ENCODE assay signal across 12 cellular contexts in the genomic region with DNA sequence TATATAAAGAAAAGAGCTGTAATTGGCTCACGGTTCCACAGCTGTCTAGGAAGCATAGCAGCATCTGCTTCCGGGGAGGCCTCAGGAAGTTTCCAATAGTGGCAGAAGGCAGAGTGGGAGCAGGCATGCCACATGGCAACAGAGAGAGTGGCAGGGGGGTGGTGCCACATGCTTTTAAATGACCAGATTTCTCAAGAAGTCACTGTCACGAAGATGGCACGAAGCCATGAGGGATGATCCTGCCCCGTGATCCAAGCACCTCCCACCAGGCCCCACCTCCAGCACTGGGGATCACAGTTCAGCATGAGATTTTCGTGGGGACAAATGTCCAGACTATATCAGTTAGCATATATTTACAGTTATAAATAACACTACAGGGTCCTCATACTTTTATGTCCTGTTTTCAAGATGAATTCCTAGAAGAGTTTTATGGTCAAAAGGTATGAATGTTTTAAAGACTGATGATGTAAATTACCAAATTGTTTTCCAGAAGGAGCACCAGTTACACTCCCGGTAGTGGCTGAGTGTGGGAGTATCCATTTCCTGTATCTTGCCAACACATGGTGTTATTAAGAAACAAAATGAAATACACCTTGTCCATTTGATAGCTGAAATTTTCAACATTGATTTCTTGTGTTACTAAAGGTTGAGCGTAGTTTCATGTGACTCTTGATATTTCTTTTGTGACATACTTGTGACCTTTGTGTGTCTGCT. TPM values are rescaled to one million over a fixed set of nuclear protein-coding genes. Genes with fewer than 3 reads are reported as not detected.
DNase-seq lines count a peak whose midpoint lies in the region; ATAC-seq, FAIRE-seq and TF ChIP-seq lines count a peak whose summit lies in the region.
"Had no signal": no experiment of that assay in that cellular context is flagged by ENCODE, and none has a peak within 500 bp of the region (broad histone marks: within the 10 kb centered on the region; RNA-seq: fewer than 3 reads in every experiment).

No MANE protein-coding gene starts in this region.

- DNase-seq in Right ventricle myocardium superior (peak; percentile 48), Right ventricle myocardium inferior (ENCODE audit: missing footprints) (no peak), upper lobe of right lung (no peak), NCI-H526 treated with DMSO at 0.1 percent for 48 hours (lab: John Stamatoyannopoulos, UW) (no peak), cerebellar cortex (ENCODE audit: low spot score) (no peak)
- no peak for DNase-seq in activated CD4-positive, alpha-beta memory T cell treated with anti-CD3 and anti-CD28 coated beads for 36 hours
- DNase-seq: activated CD4-positive, alpha-beta T cell treated with anti-CD3 and anti-CD28 coated beads for 4 hours; activated naive CD8-positive, alpha-beta T cell treated with anti-CD3 and anti-CD28 coated beads, Interleukin-2, amount 10 ng/mL, durations not matched to agents 7 days and 5 days; naive B cell had no signal

- CTCF ChIA-PET in activated CD4-positive, alpha-beta memory T cell treated with anti-CD3 and anti-CD28 coated beads for 36 hours (lab: Charles Lee): no interaction called here

- intact Hi-C loops in Right ventricle myocardium superior (cut with DNase I): no loop called here
- intact Hi-C loops in Right ventricle myocardium inferior (cut with DNase I): no loop called here
- intact Hi-C loops in activated CD4-positive, alpha-beta memory T cell treated with anti-CD3 and anti-CD28 coated beads for 36 hours (cut with micrococcal nuclease): no loop called here
- intact Hi-C loops in upper lobe of right lung (cut with DNase I): no loop called here

- H3K4me1 ChIP-seq in upper lobe of right lung: no peaks in the 10 kb centered on the region

- H3K4me1 Mint-ChIP-seq in activated CD4-positive, alpha-beta memory T cell treated with anti-CD3 and anti-CD28 coated beads for 36 hours (ENCODE audit: low read depth): peaks cover 12% of the 10 kb centered on the region

- no peak overlapping the region for H3K4me3 ChIP-seq in upper lobe of right lung

- H3K27me3 Mint-ChIP-seq in activated CD4-positive, alpha-beta memory T cell treated with anti-CD3 and anti-CD28 coated beads for 36 hours: no peaks in the 10 kb centered on the region
- H3K27me3 Mint-ChIP-seq: activated naive CD8-positive, alpha-beta T cell treated with anti-CD3 and anti-CD28 coated beads, Interleukin-2, amount 10 ng/mL, durations not matched to agents 7 days and 5 days; naive B cell had no signal

- no peak for TF ChIP-seq CTCF in upper lobe of right lung (IDR thresholded peaks at IDR 0.05)

- H3K27ac ChIP-seq in upper lobe of right lung: no peak overlapping the region

- peak; percentile 14 for ATAC-seq in Right ventricle myocardium superior (ENCODE audit: poor library complexity)
- ATAC-seq in Right ventricle myocardium inferior: no peak
- peak; percentile 32 for ATAC-seq in upper lobe of right lung
- ATAC-seq in HG02885 (IDR thresholded peaks at IDR 0.05; ENCODE audit: poor library complexity, unreplicated experiment): no peak

- no peaks in the 10 kb centered on the region for H3K9me3 Mint-ChIP-seq in activated CD4-positive, alpha-beta memory T cell treated with anti-CD3 and anti-CD28 coated beads for 36 hours
- H3K9me3 Mint-ChIP-seq: activated naive CD8-positive, alpha-beta T cell treated with anti-CD3 and anti-CD28 coated beads, Interleukin-2, amount 10 ng/mL, durations not matched to agents 7 days and 5 days; naive B cell had no signal

- H3K4me3 Mint-ChIP-seq in activated CD4-positive, alpha-beta memory T cell treated with anti-CD3 and anti-CD28 coated beads for 36 hours: no peak overlapping the region
- H3K4me3 Mint-ChIP-seq: activated naive CD8-positive, alpha-beta T cell treated with anti-CD3 and anti-CD28 coated beads, Interleukin-2, amount 10 ng/mL, durations not matched to agents 7 days and 5 days; naive B cell had no signal

- peak overlapping the region; percentile 64 for H3K27ac Mint-ChIP-seq in activated CD4-positive, alpha-beta memory T cell treated with anti-CD3 and anti-CD28 coated beads for 36 hours
- H3K27ac Mint-ChIP-seq: activated naive CD8-positive, alpha-beta T cell treated with anti-CD3 and anti-CD28 coated beads, Interleukin-2, amount 10 ng/mL, durations not matched to agents 7 days and 5 days had no signal

- peaks cover 31% of the 10 kb centered on the region for H3K36me3 Mint-ChIP-seq in activated CD4-positive, alpha-beta memory T cell treated with anti-CD3 and anti-CD28 coated beads for 36 hours

- POLR2A ChIA-PET in activated CD4-positive, alpha-beta memory T cell treated with anti-CD3 and anti-CD28 coated beads for 36 hours (lab: Charles Lee): interaction anchor here (0.6 kb wide), 1 partner anchor 37 kb away, joined by 3 read pairs; no protein-coding TSS in a partner anchor

- H3K9me3 ChIP-seq in upper lobe of right lung: no peaks in the 10 kb centered on the region

- peaks cover 44% of the 10 kb centered on the region for H3K36me3 ChIP-seq in upper lobe of right lung

- peak; percentile 78 for FAIRE-seq in islet of Langerhans (lab: Jason Lieb, UNC)

- H3K27me3 ChIP-seq in upper lobe of right lung: no peaks in the 10 kb centered on the region

RNA-seq across cellular contexts. Expression of gene FAM118A, which starts 19.2 kb away (rescaled TPM):
- total RNA-seq in Right ventricle myocardium superior (21.1 TPM), Right ventricle myocardium inferior (18.7 TPM), upper lobe of right lung (20.6 TPM)
- total RNA-seq in activated CD4-positive, alpha-beta memory T cell treated with anti-CD3 and anti-CD28 coated beads for 36 hours: 10 to 100 TPM; 55.0 to 56.5 TPM

RNA-seq across cellular contexts. Expression of gene UPK3A, which starts 44.2 kb away (rescaled TPM):
- total RNA-seq in Right ventricle myocardium superior: 0.65 TPM
- 0.54 TPM for total RNA-seq in Right ventricle myocardium inferior
- not detected for total RNA-seq in activated CD4-positive, alpha-beta memory T cell treated with anti-CD3 and anti-CD28 coated beads for 36 hours
- not detected for total RNA-seq in upper lobe of right lung
- total RNA-seq: activated naive CD8-positive, alpha-beta T cell treated with anti-CD3 and anti-CD28 coated beads, Interleukin-2, amount 10 ng/mL, durations not matched to agents 7 days and 5 days; NCI-H460 had no signal

Comparison
In these comparisons a context has a peak if more than half of its experiments do, and no peak if none do; other contexts are left out.
1. ATAC-seq: peak in Right ventricle myocardium superior (single experiment) and upper lobe of right lung (single experiment); none in Right ventricle myocardium inferior (single experiment) and HG02885 (single experiment).